In genomic region chr3:141380987-141381386, GRCh38 we compare ENCODE assay signal across 11 cellular contexts. TPM values are rescaled to one million over a fixed set of nuclear protein-coding genes. Genes with fewer than 3 reads are reported as not detected.
A peak's percentile ranks its signal among the peaks of the same experiment; 100 is the strongest.
DNase-seq lines count a peak whose midpoint lies in the region; ATAC-seq lines count a peak whose summit lies in the region.
"Had no signal": no experiment of that assay in that cellular context is flagged by ENCODE, and none has a peak within 500 bp of the region (broad histone marks: within the 10 kb centered on the region; RNA-seq: fewer than 3 reads in every experiment).

No MANE protein-coding gene starts in this region.

- peak overlapping the region in 1 of 2 donors; percentile 16 for H3K4me3 Mint-ChIP-seq in activated T-cell treated with anti-CD3 and anti-CD28 coated beads, Interleukin-2, amount 50 U/mL, for 72 hours
- peak overlapping the region in 2 of 4 donors; percentile 34 to 90 for H3K4me3 Mint-ChIP-seq in IgD-negative memory B cell
- H3K4me3 Mint-ChIP-seq: activated T-cell treated with anti-CD3 and anti-CD28 coated beads, Interleukin-2, amount 50 U/mL, for 24 hours; central memory CD8-positive, alpha-beta T cell had no signal

- no peaks in the 10 kb centered on the region for H3K9me3 Mint-ChIP-seq in activated T-cell treated with anti-CD3 and anti-CD28 coated beads, Interleukin-2, amount 50 U/mL, for 72 hours
- peaks cover 0 to under 1% (median 0%) of the 10 kb centered on the region in 3 donors for H3K9me3 Mint-ChIP-seq in IgD-negative memory B cell
- H3K9me3 Mint-ChIP-seq: activated T-cell treated with anti-CD3 and anti-CD28 coated beads, Interleukin-2, amount 50 U/mL, for 24 hours had no signal

- peak overlapping the region; percentile 34 for H3K27ac Mint-ChIP-seq in activated T-cell treated with anti-CD3 and anti-CD28 coated beads, Interleukin-2, amount 50 U/mL, for 72 hours
- H3K27ac Mint-ChIP-seq in IgD-negative memory B cell = peak overlapping the region; percentile 69 to 97 (median 93)

- H3K27me3 Mint-ChIP-seq in activated T-cell treated with anti-CD3 and anti-CD28 coated beads, Interleukin-2, amount 50 U/mL, for 72 hours (ENCODE audit: low read depth) = peaks cover 9% of the 10 kb centered on the region
- H3K27me3 Mint-ChIP-seq in IgD-negative memory B cell = no peaks in the 10 kb centered on the region
- H3K27me3 Mint-ChIP-seq: activated T-cell treated with anti-CD3 and anti-CD28 coated beads, Interleukin-2, amount 50 U/mL, for 24 hours; central memory CD8-positive, alpha-beta T cell had no signal

- H3K36me3 Mint-ChIP-seq in activated T-cell treated with anti-CD3 and anti-CD28 coated beads, Interleukin-2, amount 50 U/mL, for 72 hours (ENCODE audit: insufficient read depth in 2 of 2) = peaks cover 0 to 2% of the 10 kb centered on the region in 2 donors
- peaks cover 3% of the 10 kb centered on the region for H3K36me3 Mint-ChIP-seq in IgD-negative memory B cell

- DNase-seq in activated T-cell treated with anti-CD3 and anti-CD28 coated beads, Interleukin-2, amount 50 U/mL, for 72 hours = no peak
- no peak for DNase-seq in activated T-cell treated with anti-CD3 and anti-CD28 coated beads, Interleukin-2, amount 50 U/mL, for 1 hour
- no peak for DNase-seq in activated CD4-positive, CD25-positive, alpha-beta regulatory T cell (lab: John Stamatoyannopoulos, UW)
- DNase-seq in stimulated activated CD4-positive, alpha-beta T cell treated with anti-CD3 and anti-CD28 coated beads, Interleukin-15, amount 100 ng/mL, for 24 hours = no peak
- DNase-seq in DMS79 (lab: John Stamatoyannopoulos, UW) = no peak
- no peak for DNase-seq in C1 segment of cervical spinal cord (lab: John Stamatoyannopoulos, UW)
- DNase-seq: activated T-cell treated with anti-CD3 and anti-CD28 coated beads, Interleukin-2, amount 50 U/mL, for 24 hours; HCEC 1CT had no signal

- ATAC-seq in activated T-cell treated with anti-CD3 and anti-CD28 coated beads, Interleukin-2, amount 50 U/mL, for 72 hours (replicated peaks in 1 of 2) = peak in 1 of 2 donors; percentile 31
- peak; percentile 36 for ATAC-seq in HG02763 (IDR thresholded peaks at IDR 0.05; ENCODE audit: unreplicated experiment)

- peaks cover 38% of the 10 kb centered on the region for H3K4me1 Mint-ChIP-seq in activated T-cell treated with anti-CD3 and anti-CD28 coated beads, Interleukin-2, amount 50 U/mL, for 72 hours (ENCODE audit: low read depth)
- H3K4me1 Mint-ChIP-seq in IgD-negative memory B cell = peaks cover 56 to 60% (median 58%) of the 10 kb centered on the region in 3 donors

RNA-seq across cellular contexts. Expression of gene ZBTB38, which starts 12.7 kb away (rescaled TPM):
- total RNA-seq in activated T-cell treated with anti-CD3 and anti-CD28 coated beads, Interleukin-2, amount 50 U/mL, for 72 hours = 10 to 100 TPM; 50.7 to 82.9 TPM
- 113 TPM for polyA plus RNA-seq in IgD-negative memory B cell
